27 cellular contexts compared by ENCODE assay signal in the genomic region with DNA sequence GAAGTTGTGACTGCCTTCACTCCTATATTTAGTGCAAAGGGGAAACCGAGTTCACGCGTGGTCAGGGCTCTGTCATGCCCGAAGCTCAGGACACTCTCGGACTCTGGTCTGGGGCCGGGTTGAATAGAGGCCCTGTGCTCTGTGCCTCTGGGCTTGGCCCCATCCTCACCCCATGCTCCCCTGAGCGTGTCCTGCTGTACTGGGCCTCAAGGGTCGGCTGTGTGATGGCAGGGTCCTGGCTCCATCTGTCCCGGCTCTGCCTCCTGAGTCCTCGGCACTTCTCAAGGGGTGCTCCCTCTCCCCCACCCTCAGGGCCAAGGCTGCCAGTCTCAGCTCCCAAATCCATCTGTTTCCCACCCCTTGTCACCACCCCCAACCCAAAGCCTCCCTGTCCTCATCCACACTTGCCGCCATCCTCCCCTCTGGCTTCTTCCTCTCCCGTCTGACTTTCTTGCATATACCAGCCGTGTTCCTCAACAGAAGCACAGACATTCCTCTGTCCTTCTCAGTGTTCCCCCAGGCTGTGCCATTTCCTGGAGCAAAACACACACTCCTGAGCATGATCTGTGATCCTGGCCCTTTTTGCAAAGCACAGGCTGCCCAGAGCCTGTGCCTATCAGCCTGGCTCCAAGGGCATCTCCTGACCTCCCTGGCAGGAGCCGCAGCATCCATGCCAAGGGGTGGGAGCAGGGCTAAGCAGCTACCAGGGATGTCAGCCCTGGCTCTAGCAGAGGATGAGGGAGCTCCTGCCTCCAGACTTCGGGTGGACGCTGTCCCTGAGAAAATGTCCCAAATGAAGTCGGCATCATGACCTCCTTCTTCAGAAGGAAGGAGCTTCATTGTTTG.
DNase-seq lines count a peak whose midpoint lies in the region; ATAC-seq, FAIRE-seq and TF ChIP-seq lines count a peak whose summit lies in the region.
"Had no signal": no experiment of that assay in that cellular context is flagged by ENCODE, and none has a peak within 500 bp of the region (broad histone marks: within the 10 kb centered on the region; RNA-seq: fewer than 3 reads in every experiment).

No MANE protein-coding gene starts in this region.

- no peak for FAIRE-seq in astrocyte (lab: Jason Lieb, UNC)
- FAIRE-seq: A549, endothelial cell of umbilical vein, GM12878 had no signal

- 76% methylated on average over 17 of the region's 17 CpGs for WGBS in right cardiac atrium
- WGBS in ovary, 3 donors: 84 to 89% (median 89%) methylated on average over 17 of the region's 17 CpGs

- no peaks in the 10 kb centered on the region for H3K36me3 Mint-ChIP-seq in astrocyte (ENCODE audit: low read depth, unreplicated experiment)
- H3K36me3 Mint-ChIP-seq in neural progenitor cell: no peaks in the 10 kb centered on the region
- H3K36me3 Mint-ChIP-seq: type B pancreatic cell had no signal

- H3K4me1 ChIP-seq in right cardiac atrium (ENCODE audit: control insufficient read depth, insufficient read depth, low read length): no peaks in the 10 kb centered on the region
- peaks cover 12% of the 10 kb centered on the region for H3K4me1 ChIP-seq in astrocyte (ENCODE audit: insufficient read depth, low read length)
- peaks cover 36% of the 10 kb centered on the region for H3K4me1 ChIP-seq in neural progenitor cell
- H3K4me1 ChIP-seq in upper lobe of right lung: no peaks in the 10 kb centered on the region
- peaks cover 7% of the 10 kb centered on the region for H3K4me1 ChIP-seq in ovary (ENCODE audit: insufficient read depth)
- H3K4me1 ChIP-seq: A549, HAP-1 had no signal

- DNase-seq in Right ventricle myocardium superior: peak; percentile 57
- no peak for DNase-seq in right cardiac atrium
- DNase-seq in astrocyte (ENCODE audit: low read depth): no peak
- no peak for DNase-seq in neural progenitor cell (ENCODE audit: low spot score)
- DNase-seq in upper lobe of right lung: peak; percentile 36
- no peak for DNase-seq in GM13976 (ENCODE audit: low spot score)
- DNase-seq in ovary: no peak
- no peak for DNase-seq in SHP77 (lab: John Stamatoyannopoulos, UW)
- DNase-seq: activated CD4-positive, alpha-beta T cell treated with anti-CD3 and anti-CD28 coated beads, Interleukin-2, amount 10 ng/mL, durations not matched to agents 7 days and 5 days; cerebellar nuclear complex; COR-L47; DMS79 treated with DMSO at 0.1 percent for 48 hours; Kasumi-1; MV-4-11; NCI-H146; retina had no signal

- H2AFZ ChIP-seq in astrocyte (ENCODE audit: low read depth, low read length): peak overlapping the region; percentile 15
- no peak overlapping the region for H2AFZ ChIP-seq in neural progenitor cell (replicated peaks)

- H3K4me3 ChIP-seq in right cardiac atrium (ENCODE audit: low read length): no peak overlapping the region
- H3K4me3 ChIP-seq in astrocyte (ENCODE audit: insufficient read depth, low read depth, low read length): no peak overlapping the region
- H3K4me3 ChIP-seq in neural progenitor cell: no peak overlapping the region
- H3K4me3 ChIP-seq in upper lobe of right lung: no peak overlapping the region
- no peak overlapping the region for H3K4me3 ChIP-seq in ovary
- H3K4me3 ChIP-seq: A549, dorsolateral prefrontal cortex, GM12878, HAP-1 had no signal

- H4K20me1 ChIP-seq in astrocyte (ENCODE audit: insufficient read depth, low read length): no peaks in the 10 kb centered on the region
- no peaks in the 10 kb centered on the region for H4K20me1 ChIP-seq in neural progenitor cell (ENCODE audit: low read depth)

- no peak overlapping the region for H3K27ac ChIP-seq in right cardiac atrium (ENCODE audit: low read length)
- no peak overlapping the region for H3K27ac ChIP-seq in astrocyte (ENCODE audit: low read depth, low read length)
- H3K27ac ChIP-seq in neural progenitor cell: no peak overlapping the region
- no peak overlapping the region for H3K27ac ChIP-seq in upper lobe of right lung
- no peak overlapping the region for H3K27ac ChIP-seq in ovary
- H3K27ac ChIP-seq: A549, dorsolateral prefrontal cortex, VCaP had no signal

- no peaks in the 10 kb centered on the region for H3K9me3 ChIP-seq in right cardiac atrium (ENCODE audit: control insufficient read depth, low read length)
- peaks cover 5% of the 10 kb centered on the region for H3K9me3 ChIP-seq in astrocyte (ENCODE audit: insufficient read depth, low read depth, low read length)
- peaks cover 5% of the 10 kb centered on the region for H3K9me3 ChIP-seq in neural progenitor cell (ENCODE audit: low read depth)
- H3K9me3 ChIP-seq in upper lobe of right lung: no peaks in the 10 kb centered on the region
- H3K9me3 ChIP-seq in ovary: no peaks in the 10 kb centered on the region
- H3K9me3 ChIP-seq: HAP-1 had no signal

- no peaks in the 10 kb centered on the region for H3K27me3 ChIP-seq in right cardiac atrium (ENCODE audit: control insufficient read depth, insufficient read depth)
- peaks cover 24% of the 10 kb centered on the region for H3K27me3 ChIP-seq in astrocyte (ENCODE audit: insufficient read depth, low read length)
- H3K27me3 ChIP-seq in neural progenitor cell: no peaks in the 10 kb centered on the region
- H3K27me3 ChIP-seq in upper lobe of right lung: no peaks in the 10 kb centered on the region
- H3K27me3 ChIP-seq in ovary: no peaks in the 10 kb centered on the region
- H3K27me3 ChIP-seq: dorsolateral prefrontal cortex had no signal

- peaks cover 22% of the 10 kb centered on the region for H3F3A ChIP-seq in neural progenitor cell (ENCODE audit: low read depth)

- ATAC-seq in Right ventricle myocardium superior (ENCODE audit: poor library complexity): peak; percentile 86
- ATAC-seq in right cardiac atrium: no peak
- ATAC-seq in upper lobe of right lung: no peak
- ATAC-seq: SK-N-SH treated with all-trans-retinoic acid at 6 μM for 48 hours had no signal

- H3K4me1 Mint-ChIP-seq in astrocyte (ENCODE audit: low read depth, unreplicated experiment) (peaks cover 12% of the 10 kb centered on the region), neural progenitor cell (peaks cover 32% of the 10 kb centered on the region)
- H3K4me1 Mint-ChIP-seq: B cell had no signal

- H3K27ac Mint-ChIP-seq in astrocyte (ENCODE audit: unreplicated experiment): no peak overlapping the region
- H3K27ac Mint-ChIP-seq in neural progenitor cell: peak overlapping the region; percentile 32
- H3K27ac Mint-ChIP-seq: activated CD4-positive, alpha-beta T cell treated with anti-CD3 and anti-CD28 coated beads, Interleukin-2, amount 10 ng/mL, durations not matched to agents 7 days and 5 days; activated naive CD4-positive, alpha-beta T cell treated with anti-CD3 and anti-CD28 coated beads, Interleukin-2, amount 50 U/mL, for 72 hours; B cell; T-helper 2 cell treated with Interferon-gamma antibody and Interleukin-4, amounts not matched to agents 5 μg/mL and 100 μg/mL, for 36 hours; type B pancreatic cell had no signal

- peak overlapping the region; percentile 65 for H3K4me2 ChIP-seq in astrocyte (ENCODE audit: low read length)
- peak overlapping the region; percentile 43 for H3K4me2 ChIP-seq in neural progenitor cell
- H3K4me2 ChIP-seq: A549 had no signal

- H3K79me2 ChIP-seq in astrocyte (ENCODE audit: insufficient read depth, low read length) (no peaks in the 10 kb centered on the region), neural progenitor cell (ENCODE audit: low read depth) (no peaks in the 10 kb centered on the region)

- no peak for TF ChIP-seq POLR2A in ovary (IDR thresholded peaks at IDR 0.05)

- intact Hi-C loops in Right ventricle myocardium superior (cut with DNase I) (no loop called here), right cardiac atrium (cut with DNase I) (no loop called here), upper lobe of right lung (cut with DNase I) (no loop called here), ovary (cut with DNase I) (no loop called here)

- H3K4me3 Mint-ChIP-seq in astrocyte (ENCODE audit: unreplicated experiment) (no peak overlapping the region), neural progenitor cell (peak overlapping the region; percentile 46)
- H3K4me3 Mint-ChIP-seq: activated CD4-positive, alpha-beta T cell treated with anti-CD3 and anti-CD28 coated beads, Interleukin-2, amount 10 ng/mL, durations not matched to agents 7 days and 5 days; B cell; T-helper 2 cell treated with Interferon-gamma antibody and Interleukin-4, amounts not matched to agents 5 μg/mL and 100 μg/mL, for 36 hours; type B pancreatic cell had no signal

- no peaks in the 10 kb centered on the region for H3K36me3 ChIP-seq in astrocyte (ENCODE audit: insufficient read depth, low read length)
- H3K36me3 ChIP-seq in neural progenitor cell: peaks cover 4% of the 10 kb centered on the region
- H3K36me3 ChIP-seq in upper lobe of right lung: no peaks in the 10 kb centered on the region
- H3K36me3 ChIP-seq in ovary: no peaks in the 10 kb centered on the region
- H3K36me3 ChIP-seq: HAP-1 had no signal

- TF ChIP-seq CTCF in astrocyte (IDR thresholded peaks at IDR 0.05; ENCODE audit: insufficient read depth, low read depth, low read length) (no peak), neural progenitor cell (IDR thresholded peaks at IDR 0.05) (no peak), upper lobe of right lung (IDR thresholded peaks at IDR 0.05) (no peak), GM13976 (IDR thresholded peaks at IDR 0.05; ENCODE audit: borderline replicate concordance, control extremely low read depth, extremely low read depth, insufficient read depth, missing control alignments) (no peak), ovary (IDR thresholded peaks at IDR 0.05) (no peak)

- TF ChIP-seq EP300 in ovary (IDR thresholded peaks at IDR 0.05): no peak

- in situ Hi-C loops in GM13976 (cut with MboI; ENCODE audit: low sequenced_read_pairs, unreplicated experiment): no loop called here

- H3K27me3 Mint-ChIP-seq in astrocyte (ENCODE audit: low read depth, unreplicated experiment) (peaks cover 15% of the 10 kb centered on the region), neural progenitor cell (ENCODE audit: insufficient read depth, low read depth) (peaks cover 2% of the 10 kb centered on the region)

- H3K9me3 Mint-ChIP-seq in astrocyte (ENCODE audit: unreplicated experiment): peaks cover 11% of the 10 kb centered on the region
- H3K9me3 Mint-ChIP-seq in neural progenitor cell: peaks cover 7% of the 10 kb centered on the region
- H3K9me3 Mint-ChIP-seq: type B pancreatic cell had no signal

- H3K9ac ChIP-seq in astrocyte (ENCODE audit: low read length) (peak overlapping the region; percentile 57), neural progenitor cell (no peak overlapping the region)

Comparison
In these comparisons a context has a peak if more than half of its experiments do, and no peak if none do; other contexts are left out.
1. DNase-seq: peak in Right ventricle myocardium superior (single experiment) and upper lobe of right lung (single experiment); none in right cardiac atrium (0 of 3), astrocyte (single experiment), neural progenitor cell (single experiment), GM13976 (single experiment), ovary (0 of 5) and SHP77 (0 of 2).